Comparison of ENCODE assay signal across 10 cellular contexts in genomic region chr20:50416269-50416863, GRCh38.
DNase-seq lines count a peak whose midpoint lies in the region; ATAC-seq and TF ChIP-seq lines count a peak whose summit lies in the region.
"Had no signal": no experiment of that assay in that cellular context is flagged by ENCODE, and none has a peak within 500 bp of the region (broad histone marks: within the 10 kb centered on the region; RNA-seq: fewer than 3 reads in every experiment).

No MANE protein-coding gene starts in this region.

- TF ChIP-seq CTCF in RWPE1 (conservative IDR thresholded peaks at IDR 0.05; ENCODE audit: low read depth) (no peak), endodermal cell (conservative IDR thresholded peaks at IDR 0.05) (no peak), foreskin keratinocyte (conservative IDR thresholded peaks at IDR 0.05) (no peak), A673 (conservative IDR thresholded peaks at IDR 0.05; ENCODE audit: low read depth, low read length) (no peak)

- no peaks in the 10 kb centered on the region for H3K36me3 Mint-ChIP-seq in endodermal cell (ENCODE audit: low read depth)

- CTCF ChIA-PET in RWPE1 (lab: Yijun Ruan, JAX) = interaction anchor here (0.6 kb wide), 2 partner anchors 45 to 55 kb away, joined by 3 read pairs; no protein-coding TSS in a partner anchor
- CTCF ChIA-PET in A673 (lab: Charles Lee) = no interaction called here

- H3K36me3 ChIP-seq in endodermal cell (ENCODE audit: control insufficient read depth, insufficient read depth, low read length) (no peaks in the 10 kb centered on the region), muscle layer of duodenum (ENCODE audit: control insufficient read depth in 1 of 2, insufficient read depth in 2 of 2, low read length in 2 of 2) (peaks cover 0 to 6% of the 10 kb centered on the region in 2 donors), thymus (ENCODE audit: control insufficient read depth, insufficient read depth) (no peaks in the 10 kb centered on the region), A673 (ENCODE audit: insufficient read depth, low read length, poor library complexity, severe bottlenecking) (no peaks in the 10 kb centered on the region)
- H3K36me3 ChIP-seq: MG63 had no signal

- H3K4me1 Mint-ChIP-seq in endodermal cell = peaks cover 30% of the 10 kb centered on the region

- H3K4me3 ChIP-seq in endodermal cell (ENCODE audit: low read length) = no peak overlapping the region
- peak overlapping the region in 1 of 2 donors; percentile 35 for H3K4me3 ChIP-seq in muscle layer of duodenum (ENCODE audit: low read depth in 1 of 2, low read length in 2 of 2)
- no peak overlapping the region for H3K4me3 ChIP-seq in thymus (ENCODE audit: low read length)
- H3K4me3 ChIP-seq in A673 (ENCODE audit: low read depth, low read length, poor library complexity, severe bottlenecking) = no peak overlapping the region
- H3K4me3 ChIP-seq: MG63 had no signal

- no peak for DNase-seq in RWPE1 (ENCODE audit: low spot score)
- no peak for DNase-seq in endodermal cell
- DNase-seq in AG08396 (ENCODE audit: low spot score) = no peak
- DNase-seq in foreskin keratinocyte = no peak
- no peak for DNase-seq in NCI-H774 (lab: John Stamatoyannopoulos, UW)
- no peak for DNase-seq in A673 (ENCODE audit: low spot score)
- DNase-seq: amniotic stem cell had no signal

- peaks cover 12% of the 10 kb centered on the region for H3K4me1 ChIP-seq in endodermal cell (ENCODE audit: control insufficient read depth, insufficient read depth, low read length)
- H3K4me1 ChIP-seq in muscle layer of duodenum (ENCODE audit: control insufficient read depth in 1 of 2, insufficient read depth in 2 of 2, low read length in 2 of 2) = peaks cover 5 to 6% of the 10 kb centered on the region in 2 donors
- no peaks in the 10 kb centered on the region for H3K4me1 ChIP-seq in thymus (ENCODE audit: control insufficient read depth, insufficient read depth, low read length)
- H3K4me1 ChIP-seq in foreskin keratinocyte = no peaks in the 10 kb centered on the region
- H3K4me1 ChIP-seq in A673 (ENCODE audit: insufficient read depth, low read length, poor library complexity, severe bottlenecking) = peaks cover 4% of the 10 kb centered on the region

- H3K4me3 Mint-ChIP-seq in endodermal cell = no peak overlapping the region

- H3K9me3 Mint-ChIP-seq in endodermal cell = peaks cover 19% of the 10 kb centered on the region

- H3K27me3 ChIP-seq in endodermal cell (ENCODE audit: control insufficient read depth, insufficient read depth, low read length, poor library complexity, severe bottlenecking) (no peaks in the 10 kb centered on the region), muscle layer of duodenum (ENCODE audit: low read depth, low read length) (no peaks in the 10 kb centered on the region), thymus (ENCODE audit: control insufficient read depth, insufficient read depth) (no peaks in the 10 kb centered on the region), foreskin keratinocyte (no peaks in the 10 kb centered on the region), A673 (replicated peaks; ENCODE audit: insufficient read depth, low read depth, low read length, poor library complexity) (no peaks in the 10 kb centered on the region)
- H3K27me3 ChIP-seq: MG63 had no signal

- no peak for ATAC-seq in foreskin keratinocyte

- BruUV-seq in A673 (replicated peaks; lab: Mats Ljungman, UMichigan) = no TSS peak

- POLR2A ChIA-PET in RWPE1 (lab: Yijun Ruan, JAX; ENCODE audit: low non-redundant PET) (no interaction called here), A673 (lab: Charles Lee; ENCODE audit: low non-redundant PET) (no interaction called here)

- peak overlapping the region; percentile 32 for H3K27ac Mint-ChIP-seq in endodermal cell

- H3K9ac ChIP-seq in endodermal cell (ENCODE audit: extremely low read depth, low read length, poor library complexity, severe bottlenecking) = no peak overlapping the region

- H3K27ac ChIP-seq in RWPE1 = peak overlapping the region; percentile 99
- no peak overlapping the region for H3K27ac ChIP-seq in endodermal cell (ENCODE audit: low read depth, low read length)
- peak overlapping the region; percentile 94 for H3K27ac ChIP-seq in muscle layer of duodenum (ENCODE audit: low read length)
- H3K27ac ChIP-seq in thymus (ENCODE audit: low read depth) = peak overlapping the region; percentile 44
- H3K27ac ChIP-seq in foreskin keratinocyte = no peak overlapping the region
- no peak overlapping the region for H3K27ac ChIP-seq in A673 (ENCODE audit: low read depth, low read length, poor library complexity, severe bottlenecking)

- WGBS in endodermal cell (ENCODE audit: insufficient coverage in 1 of 2, insufficient read length in 1 of 2), 2 experiments = 86 to 96% methylated on average over 8 to 12 of the region's 12 CpGs
- WGBS in thymus = 95% methylated on average over 12 of the region's 12 CpGs

- H3K9me3 ChIP-seq in endodermal cell (ENCODE audit: control insufficient read depth, low read length) = peaks cover 14% of the 10 kb centered on the region
- H3K9me3 ChIP-seq in muscle layer of duodenum (ENCODE audit: control insufficient read depth in 1 of 2, low read length in 2 of 2) = no peaks in the 10 kb centered on the region
- no peaks in the 10 kb centered on the region for H3K9me3 ChIP-seq in thymus (ENCODE audit: control insufficient read depth)
- H3K9me3 ChIP-seq in A673 (ENCODE audit: low read depth, low read length, poor library complexity, severe bottlenecking) = no peaks in the 10 kb centered on the region
- H3K9me3 ChIP-seq: MG63 had no signal

- intact Hi-C loops in A673 (cut with micrococcal nuclease; ENCODE audit: unreplicated experiment) = no loop called here

- H3K27me3 Mint-ChIP-seq in endodermal cell (ENCODE audit: insufficient read depth) = peaks cover 9% of the 10 kb centered on the region

Comparison
In these comparisons a context has a peak if more than half of its experiments do, and no peak if none do; other contexts are left out.
1. H3K27ac ChIP-seq: peak in RWPE1 (single experiment), muscle layer of duodenum (single experiment) and thymus (single experiment); none in endodermal cell (single experiment), foreskin keratinocyte (single experiment) and A673 (single experiment).